Comparison of ENCODE assay signal across 2 cellular contexts in the genomic region with DNA sequence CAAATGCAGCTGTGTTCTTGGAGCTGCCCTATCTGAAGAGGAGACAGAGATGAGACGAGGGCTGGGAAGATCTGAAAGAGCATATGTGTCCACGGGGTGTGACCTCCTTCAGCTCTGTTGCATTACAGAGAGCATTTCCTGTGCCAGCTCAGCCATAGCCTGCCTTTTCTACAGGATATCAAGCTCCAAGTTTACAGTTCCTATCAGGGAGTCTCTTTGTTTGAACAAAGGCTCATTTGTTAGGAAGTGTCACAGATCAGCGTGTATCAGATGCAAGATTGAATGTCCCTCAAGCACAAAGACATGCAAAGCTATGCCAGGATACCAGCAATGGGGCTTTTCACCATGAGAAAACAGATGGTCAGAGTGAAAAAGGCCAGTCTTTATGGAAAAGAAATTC.
TF ChIP-seq lines count a peak whose summit lies in the region.

No MANE protein-coding gene starts in this region.

TF ChIP-seq in SK-N-SH, 30 proteins besides CTCF, POLR2A, EP300 and RAD21 (continued from another document):
- TF ChIP-seq, protein P1, sequence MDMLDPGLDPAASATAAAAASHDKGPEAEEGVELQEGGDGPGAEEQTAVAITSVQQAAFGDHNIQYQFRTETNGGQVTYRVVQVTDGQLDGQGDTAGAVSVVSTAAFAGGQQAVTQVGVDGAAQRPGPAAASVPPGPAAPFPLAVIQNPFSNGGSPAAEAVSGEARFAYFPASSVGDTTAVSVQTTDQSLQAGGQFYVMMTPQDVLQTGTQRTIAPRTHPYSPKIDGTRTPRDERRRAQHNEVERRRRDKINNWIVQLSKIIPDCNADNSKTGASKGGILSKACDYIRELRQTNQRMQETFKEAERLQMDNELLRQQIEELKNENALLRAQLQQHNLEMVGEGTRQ (IDR thresholded peaks at IDR 0.05; ENCODE audit: borderline replicate concordance, low read depth, low read length) = no peak
- TF ChIP-seq, protein P2, sequence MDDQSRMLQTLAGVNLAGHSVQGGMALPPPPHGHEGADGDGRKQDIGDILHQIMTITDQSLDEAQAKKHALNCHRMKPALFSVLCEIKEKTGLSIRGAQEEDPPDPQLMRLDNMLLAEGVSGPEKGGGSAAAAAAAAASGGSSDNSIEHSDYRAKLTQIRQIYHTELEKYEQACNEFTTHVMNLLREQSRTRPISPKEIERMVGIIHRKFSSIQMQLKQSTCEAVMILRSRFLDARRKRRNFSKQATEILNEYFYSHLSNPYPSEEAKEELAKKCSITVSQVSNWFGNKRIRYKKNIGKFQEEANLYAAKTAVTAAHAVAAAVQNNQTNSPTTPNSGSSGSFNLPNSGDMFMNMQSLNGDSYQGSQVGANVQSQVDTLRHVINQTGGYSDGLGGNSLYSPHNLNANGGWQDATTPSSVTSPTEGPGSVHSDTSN (IDR thresholded peaks at IDR 0.05) = no peak

TF ChIP-seq in SK-N-SH treated with all-trans-retinoic acid at 6 μM for 48 hours, 23 proteins besides CTCF, POLR2A, EP300 and RAD21 (continued from another document):
- no peak for TF ChIP-seq ZNF8 (CRISPR knock-in tag; IDR thresholded peaks at IDR 0.05)
- TF ChIP-seq, protein P3, sequence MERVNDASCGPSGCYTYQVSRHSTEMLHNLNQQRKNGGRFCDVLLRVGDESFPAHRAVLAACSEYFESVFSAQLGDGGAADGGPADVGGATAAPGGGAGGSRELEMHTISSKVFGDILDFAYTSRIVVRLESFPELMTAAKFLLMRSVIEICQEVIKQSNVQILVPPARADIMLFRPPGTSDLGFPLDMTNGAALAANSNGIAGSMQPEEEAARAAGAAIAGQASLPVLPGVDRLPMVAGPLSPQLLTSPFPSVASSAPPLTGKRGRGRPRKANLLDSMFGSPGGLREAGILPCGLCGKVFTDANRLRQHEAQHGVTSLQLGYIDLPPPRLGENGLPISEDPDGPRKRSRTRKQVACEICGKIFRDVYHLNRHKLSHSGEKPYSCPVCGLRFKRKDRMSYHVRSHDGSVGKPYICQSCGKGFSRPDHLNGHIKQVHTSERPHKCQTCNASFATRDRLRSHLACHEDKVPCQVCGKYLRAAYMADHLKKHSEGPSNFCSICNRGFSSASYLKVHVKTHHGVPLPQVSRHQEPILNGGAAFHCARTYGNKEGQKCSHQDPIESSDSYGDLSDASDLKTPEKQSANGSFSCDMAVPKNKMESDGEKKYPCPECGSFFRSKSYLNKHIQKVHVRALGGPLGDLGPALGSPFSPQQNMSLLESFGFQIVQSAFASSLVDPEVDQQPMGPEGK (CRISPR knock-in tag; IDR thresholded peaks at IDR 0.05; ENCODE audit: borderline replicate concordance) = no peak
